In genomic region chrX:147079974-147080373, GRCh38 we compare ENCODE assay signal across 37 cellular contexts.
"Had no signal": no experiment of that assay in that cellular context is flagged by ENCODE, and none has a peak within 500 bp of the region (broad histone marks: within the 10 kb centered on the region; RNA-seq: fewer than 3 reads in every experiment).

No MANE protein-coding gene starts in this region.

- ATAC-seq: activated CD8-positive, alpha-beta T cell treated with anti-CD3 and anti-CD28 coated beads for 36 hours; activated naive CD4-positive, alpha-beta T cell treated with anti-CD3 and anti-CD28 coated beads, Interleukin-2, amount 50 U/mL, for 72 hours; activated T-cell treated with anti-CD3 and anti-CD28 coated beads, Interleukin-2, amount 50 U/mL, for 4 hours; activated T-cell treated with anti-CD3 and anti-CD28 coated beads, Interleukin-2, amount 50 U/mL, for 72 hours; activated T-helper 17 cell treated with anti-CD3 and anti-CD28 coated beads, Interleukin-2, amount 50 U/mL, for 72 hours had no signal

- H3K4me3 Mint-ChIP-seq: activated B cell treated with CpG ODN at 0.5 μM for 24 hours; activated CD4-positive, alpha-beta memory T cell treated with anti-CD3 and anti-CD28 coated beads for 36 hours; activated CD4-positive, alpha-beta T cell treated with anti-CD3 and anti-CD28 coated beads, Interleukin-2, amount 10 ng/mL, durations not matched to agents 24 days and 14 days; activated CD8-positive, alpha-beta T cell treated with anti-CD3 and anti-CD28 coated beads for 36 hours; activated naive CD4-positive, alpha-beta T cell treated with anti-CD3 and anti-CD28 coated beads for 36 hours; activated naive CD8-positive, alpha-beta T cell treated with anti-CD3 and anti-CD28 coated beads for 36 hours; activated T-cell treated with anti-CD3 and anti-CD28 coated beads, Interleukin-2, amount 50 U/mL, for 4 hours; activated T-cell treated with anti-CD3 and anti-CD28 coated beads, Interleukin-2, amount 50 U/mL, for 72 hours; activated T-helper 1 cell treated with anti-CD3 and anti-CD28 coated beads, Interleukin-12 subunit alpha, Interleukin-12 subunit beta, Interleukin-2, Interleukin-4 antibody, amounts not matched to agents 30 ng/mL and 10 ng/mL and 1 ng/mL, durations not matched to agents 14 hours and 24 hours and 36 hours; activated T-helper 17 cell treated with anti-CD3 and anti-CD28 coated beads, Interleukin-2, amount 50 U/mL, for 72 hours; central memory CD8-positive, alpha-beta T cell; T-helper 1 cell treated with Interleukin-12 subunit alpha and Interleukin-12 subunit beta and Interleukin-4 antibody, amounts not matched to agents 30 μg/mL and 1 μg/mL, for 36 hours; T-helper 2 cell treated with Interferon-gamma antibody and Interleukin-4, amounts not matched to agents 5 μg/mL and 100 μg/mL, for 36 hours had no signal

- H3K4me1 Mint-ChIP-seq: activated B cell treated with CpG ODN at 0.5 μM for 24 hours; activated CD4-positive, alpha-beta T cell treated with anti-CD3 and anti-CD28 coated beads, Interleukin-2, amount 10 ng/mL, durations not matched to agents 24 days and 14 days; activated naive CD8-positive, alpha-beta T cell treated with anti-CD3 and anti-CD28 coated beads for 36 hours; activated T-helper 17 cell treated with anti-CD3 and anti-CD28 coated beads, Interleukin-2, amount 50 U/mL, for 72 hours; central memory CD8-positive, alpha-beta T cell had no signal

- H3K27ac Mint-ChIP-seq: activated B cell treated with CpG ODN at 0.5 μM for 24 hours; activated CD4-positive, alpha-beta memory T cell treated with anti-CD3 and anti-CD28 coated beads for 36 hours; activated CD4-positive, alpha-beta T cell treated with anti-CD3 and anti-CD28 coated beads, Interleukin-2, amount 10 ng/mL, durations not matched to agents 24 days and 14 days; activated CD8-positive, alpha-beta T cell treated with anti-CD3 and anti-CD28 coated beads for 36 hours; activated naive CD4-positive, alpha-beta T cell treated with anti-CD3 and anti-CD28 coated beads for 36 hours; activated naive CD4-positive, alpha-beta T cell treated with anti-CD3 and anti-CD28 coated beads, Interleukin-2, amount 50 U/mL, for 72 hours; activated naive CD8-positive, alpha-beta T cell treated with anti-CD3 and anti-CD28 coated beads for 36 hours; activated T-cell treated with anti-CD3 and anti-CD28 coated beads, Interleukin-2, amount 50 U/mL, for 72 hours; activated T-helper 1 cell treated with anti-CD3 and anti-CD28 coated beads, Interleukin-12 subunit alpha, Interleukin-12 subunit beta, Interleukin-2, Interleukin-4 antibody, amounts not matched to agents 30 ng/mL and 10 ng/mL and 1 ng/mL, durations not matched to agents 14 hours and 24 hours and 36 hours; activated T-helper 17 cell treated with anti-CD3 and anti-CD28 coated beads, Interleukin-2, amount 50 U/mL, for 72 hours; T-helper 1 cell treated with Interleukin-12 subunit alpha and Interleukin-12 subunit beta and Interleukin-4 antibody, amounts not matched to agents 30 μg/mL and 1 μg/mL, for 36 hours; T-helper 2 cell treated with Interferon-gamma antibody and Interleukin-4, amounts not matched to agents 5 μg/mL and 100 μg/mL, for 36 hours had no signal

- H3K4me1 ChIP-seq: adrenal gland, breast epithelium had no signal

- H3K9me3 ChIP-seq: adrenal gland, breast epithelium had no signal

- FAIRE-seq: TTC549 had no signal

- H3K27me3 ChIP-seq: adrenal gland, brain microvascular endothelial cell, breast epithelium had no signal

- DNase-seq: activated B cell treated with CpG ODN at 0.5 μM for 24 hours; activated CD4-positive, alpha-beta memory T cell treated with anti-CD3 and anti-CD28 coated beads for 36 hours; activated CD4-positive, alpha-beta T cell treated with anti-CD3 and anti-CD28 coated beads for 4 hours; activated CD4-positive, alpha-beta T cell treated with anti-CD3 and anti-CD28 coated beads, Interleukin-2, amount 10 ng/mL, durations not matched to agents 24 days and 14 days; activated CD4-positive, alpha-beta T cell treated with anti-CD3 and anti-CD28 coated beads, Interleukin-2, amount 50 U/mL, for 1 hour; activated CD4-positive, alpha-beta T cell treated with anti-CD3 and anti-CD28 coated beads, Interleukin-2, amount 50 U/mL, for 4 hours; activated CD4-positive, CD25-positive, alpha-beta regulatory T cell treated with anti-CD3 and anti-CD28 coated beads, Interleukin-2, amount 50 U/mL, for 72 hours; activated CD8-positive, alpha-beta memory T cell treated with anti-CD3 and anti-CD28 coated beads, Interleukin-2, amount 50 U/mL, for 4 hours; activated CD8-positive, alpha-beta T cell treated with anti-CD3 and anti-CD28 coated beads for 36 hours; activated effector memory CD4-positive, alpha-beta T cell treated with anti-CD3 and anti-CD28 coated beads, Interleukin-2, amount 50 U/mL, for 16 hours; activated gamma-delta T cell treated with Interleukin-2 at 50 U/mL for 16 hours; activated naive CD4-positive, alpha-beta T cell; activated naive CD4-positive, alpha-beta T cell treated with anti-CD3 and anti-CD28 coated beads for 36 hours; activated naive CD4-positive, alpha-beta T cell treated with anti-CD3 and anti-CD28 coated beads, Interleukin-2, amount 50 U/mL, for 16 hours; activated naive CD8-positive, alpha-beta T cell treated with anti-CD3 and anti-CD28 coated beads for 36 hours; activated T-cell treated with anti-CD3 and anti-CD28 coated beads for 4 hours; activated T-cell treated with anti-CD3 and anti-CD28 coated beads, Interleukin-2, amount 50 U/mL, for 1 hour; activated T-cell treated with anti-CD3 and anti-CD28 coated beads, Interleukin-2, amount 50 U/mL, for 4 hours; activated T-cell treated with anti-CD3 and anti-CD28 coated beads, Interleukin-2, amount 50 U/mL, for 72 hours; adrenal gland; amniotic stem cell; aorta; brain microvascular endothelial cell; caudate nucleus; cerebellar nuclear complex; T-helper 1 cell; T-helper 2 cell; T-helper 9 cell had no signal

- H3K4me3 ChIP-seq: adrenal gland, breast epithelium had no signal

- H3K36me3 ChIP-seq: adrenal gland, brain microvascular endothelial cell, breast epithelium had no signal

- H3K36me3 Mint-ChIP-seq: activated CD4-positive, alpha-beta memory T cell treated with anti-CD3 and anti-CD28 coated beads for 36 hours; activated naive CD4-positive, alpha-beta T cell treated with anti-CD3 and anti-CD28 coated beads, Interleukin-2, amount 50 U/mL, for 72 hours; activated naive CD8-positive, alpha-beta T cell treated with anti-CD3 and anti-CD28 coated beads for 36 hours had no signal

- H3K27me3 Mint-ChIP-seq: activated B cell treated with CpG ODN at 0.5 μM for 24 hours; activated CD4-positive, alpha-beta memory T cell treated with anti-CD3 and anti-CD28 coated beads for 36 hours; activated CD4-positive, alpha-beta T cell treated with anti-CD3 and anti-CD28 coated beads, Interleukin-2, amount 10 ng/mL, durations not matched to agents 24 days and 14 days; activated CD8-positive, alpha-beta T cell treated with anti-CD3 and anti-CD28 coated beads for 36 hours; activated naive CD8-positive, alpha-beta T cell treated with anti-CD3 and anti-CD28 coated beads for 36 hours; activated T-helper 17 cell treated with anti-CD3 and anti-CD28 coated beads, Interleukin-2, amount 50 U/mL, for 72 hours; central memory CD8-positive, alpha-beta T cell had no signal

- H3K9me3 Mint-ChIP-seq: activated CD4-positive, alpha-beta memory T cell treated with anti-CD3 and anti-CD28 coated beads for 36 hours; activated CD4-positive, alpha-beta T cell treated with anti-CD3 and anti-CD28 coated beads, Interleukin-2, amount 10 ng/mL, durations not matched to agents 24 days and 14 days; activated naive CD4-positive, alpha-beta T cell treated with anti-CD3 and anti-CD28 coated beads for 36 hours; activated naive CD8-positive, alpha-beta T cell treated with anti-CD3 and anti-CD28 coated beads for 36 hours; activated T-cell treated with anti-CD3 and anti-CD28 coated beads, Interleukin-2, amount 50 U/mL, for 4 hours; T-helper 2 cell treated with Interferon-gamma antibody and Interleukin-4, amounts not matched to agents 5 μg/mL and 100 μg/mL, for 36 hours had no signal

- H3K27ac ChIP-seq: adrenal gland, brain microvascular endothelial cell, breast epithelium, VCaP had no signal
